12 cellular contexts compared by ENCODE assay signal in genomic region chr1:220770245-220770913, GRCh38. TPM values are rescaled to one million over a fixed set of nuclear protein-coding genes. Genes with fewer than 3 reads are reported as not detected.
DNase-seq lines count a peak whose midpoint lies in the region; ATAC-seq and TF ChIP-seq lines count a peak whose summit lies in the region.
"Had no signal": no experiment of that assay in that cellular context is flagged by ENCODE, and none has a peak within 500 bp of the region (broad histone marks: within the 10 kb centered on the region; RNA-seq: fewer than 3 reads in every experiment).

No MANE protein-coding gene starts in this region.

- no peak overlapping the region for H2AFZ ChIP-seq in SK-N-SH (ENCODE audit: low read depth)

- POLR2A ChIA-PET in activated B cell treated with CpG ODN at 0.5 μM for 24 hours (lab: Charles Lee) (interaction anchor here (0.6 to 2.8 kb wide), 8 partner anchors 10 to 789 kb away, joined by 3 to 18 read pairs (median 4); partner anchors contain the start of gene MTARC2), SK-N-SH (lab: Yijun Ruan, JAX) (no interaction called here)

- H3K27me3 Mint-ChIP-seq in activated B cell treated with CpG ODN at 0.5 μM for 24 hours: no peaks in the 10 kb centered on the region

- TF ChIP-seq CTCF in activated B cell treated with CpG ODN at 0.5 μM for 24 hours (IDR thresholded peaks at IDR 0.05) (no peak), SK-N-SH (IDR thresholded peaks at IDR 0.05) (no peak)

- H3K4me2 ChIP-seq in SK-N-SH: no peak overlapping the region

- no peaks in the 10 kb centered on the region for H3K9me3 ChIP-seq in SK-N-SH

- no peak overlapping the region for H3K27ac ChIP-seq in SK-N-SH (ENCODE audit: low read depth in 2 of 2, low read length in 1 of 2)

- TF ChIP-seq RAD21 in SK-N-SH (IDR thresholded peaks at IDR 0.05; ENCODE audit: low read length): no peak

- no peaks in the 10 kb centered on the region for H3K27me3 ChIP-seq in SK-N-SH (ENCODE audit: insufficient read depth)

- H3K4me3 Mint-ChIP-seq in activated B cell treated with CpG ODN at 0.5 μM for 24 hours: peak overlapping the region; percentile 82
- H3K4me3 Mint-ChIP-seq: activated CD4-positive, alpha-beta T cell treated with anti-CD3 and anti-CD28 coated beads for 36 hours had no signal

- H3K4me1 ChIP-seq in SK-N-SH (ENCODE audit: control insufficient read depth in 1 of 2, insufficient read depth in 2 of 2, low read depth in 1 of 2, low read length in 1 of 2): no peaks in the 10 kb centered on the region

- WGBS in SK-N-SH (ENCODE audit: low lambda C conversion rate): 95% methylated on average over 11 of the region's 15 CpGs

- no peaks in the 10 kb centered on the region for H3K36me3 Mint-ChIP-seq in activated B cell treated with CpG ODN at 0.5 μM for 24 hours (ENCODE audit: low read depth)
- no peaks in the 10 kb centered on the region for H3K36me3 Mint-ChIP-seq in activated naive CD4-positive, alpha-beta T cell treated with anti-CD3 and anti-CD28 coated beads, Interleukin-2, amount 50 U/mL, for 72 hours

- ATAC-seq in GM19468 (IDR thresholded peaks at IDR 0.05; ENCODE audit: extremely low read depth, unreplicated experiment) (peak; percentile 47), HG03045 (IDR thresholded peaks at IDR 0.05; ENCODE audit: unreplicated experiment) (peak; percentile 69), activated B cell treated with CpG ODN at 0.5 μM for 24 hours (ENCODE audit: low read depth) (peak; percentile 88)
- ATAC-seq in activated naive CD4-positive, alpha-beta T cell treated with anti-CD3 and anti-CD28 coated beads, Interleukin-2, amount 50 U/mL, for 72 hours: no peak
- ATAC-seq: activated CD4-positive, alpha-beta T cell treated with anti-CD3 and anti-CD28 coated beads for 36 hours had no signal

- no peak for DNase-seq in activated B cell treated with CpG ODN at 0.5 μM for 24 hours
- DNase-seq in activated naive CD4-positive, alpha-beta T cell treated with anti-CD3 and anti-CD28 coated beads, Interleukin-2, amount 50 U/mL, for 72 hours (ENCODE audit: low spot score in 2 of 2): no peak
- no peak for DNase-seq in Kasumi-1 (lab: John Stamatoyannopoulos, UW)
- no peak for DNase-seq in NCI-H2081 (lab: John Stamatoyannopoulos, UW)
- DNase-seq in SK-N-SH: no peak
- DNase-seq: activated CD4-positive, alpha-beta T cell treated with anti-CD3 and anti-CD28 coated beads for 36 hours; hippocampal formation; NCI-H2171 had no signal

- CTCF ChIA-PET in activated B cell treated with CpG ODN at 0.5 μM for 24 hours (lab: Charles Lee) (interaction anchor here (1.6 kb wide), 1 partner anchor 37 kb away, joined by 5 read pairs; no protein-coding TSS in a partner anchor), SK-N-SH (lab: Yijun Ruan, JAX) (interaction anchor here (1.4 kb wide), 1 partner anchor 37 kb away, joined by 4 read pairs; no protein-coding TSS in a partner anchor)

- H3K27ac Mint-ChIP-seq in activated B cell treated with CpG ODN at 0.5 μM for 24 hours: peak overlapping the region; percentile 96
- no peak overlapping the region for H3K27ac Mint-ChIP-seq in activated naive CD4-positive, alpha-beta T cell treated with anti-CD3 and anti-CD28 coated beads, Interleukin-2, amount 50 U/mL, for 72 hours
- H3K27ac Mint-ChIP-seq: activated CD4-positive, alpha-beta T cell treated with anti-CD3 and anti-CD28 coated beads for 36 hours had no signal

- no peak for TF ChIP-seq EP300 in SK-N-SH (IDR thresholded peaks at IDR 0.05; ENCODE audit: borderline replicate concordance in 1 of 2, low read depth in 1 of 2, low read length in 1 of 2)

- H3K9me3 Mint-ChIP-seq in activated B cell treated with CpG ODN at 0.5 μM for 24 hours: no peaks in the 10 kb centered on the region
- no peaks in the 10 kb centered on the region for H3K9me3 Mint-ChIP-seq in activated naive CD4-positive, alpha-beta T cell treated with anti-CD3 and anti-CD28 coated beads, Interleukin-2, amount 50 U/mL, for 72 hours

- no peak overlapping the region for H3K9ac ChIP-seq in SK-N-SH

- H3K9me2 ChIP-seq in SK-N-SH: no peaks in the 10 kb centered on the region

- H3F3A ChIP-seq in SK-N-SH (replicated peaks; ENCODE audit: insufficient read depth): no peaks in the 10 kb centered on the region

- peaks cover 48% of the 10 kb centered on the region for H3K4me1 Mint-ChIP-seq in activated B cell treated with CpG ODN at 0.5 μM for 24 hours
- H3K4me1 Mint-ChIP-seq: activated CD4-positive, alpha-beta T cell treated with anti-CD3 and anti-CD28 coated beads for 36 hours had no signal

- H3K79me2 ChIP-seq in SK-N-SH (ENCODE audit: insufficient read depth): no peaks in the 10 kb centered on the region

- TF ChIP-seq POLR2A in GM15510 (IDR thresholded peaks at IDR 0.05; ENCODE audit: borderline replicate concordance, extremely low read depth, insufficient read length): peak; percentile 13

- no peak overlapping the region for H3K4me3 ChIP-seq in SK-N-SH (ENCODE audit: low read depth in 2 of 2, low read length in 1 of 2)
- H3K4me3 ChIP-seq: skin epidermis had no signal

- H4K20me1 ChIP-seq in SK-N-SH (ENCODE audit: insufficient read depth): no peaks in the 10 kb centered on the region

- H3K36me3 ChIP-seq in SK-N-SH (replicated peaks in 1 of 2; ENCODE audit: control insufficient read depth in 1 of 2, insufficient read depth in 2 of 2, low read length in 1 of 2): peaks cover 0 to 14% of the 10 kb centered on the region in 2 experiments

- intact Hi-C loops in activated B cell treated with CpG ODN at 0.5 μM for 24 hours (cut with micrococcal nuclease): loop anchor here (1.0 to 5.0 kb wide), 5 partner anchors 22 to 550 kb away; partner anchors contain the start of genes MARK1, MTARC2 and RAB3GAP2

TF ChIP-seq in SK-N-SH, 30 proteins besides CTCF, POLR2A, EP300 and RAD21:
- TF ChIP-seq PBX3 (IDR thresholded peaks at IDR 0.05) (no peak), FOXJ3 (CRISPR knock-in tag; IDR thresholded peaks at IDR 0.05) (no peak), ZBTB33 (IDR thresholded peaks at IDR 0.05; ENCODE audit: borderline replicate concordance, low read depth) (no peak), TCF12 (IDR thresholded peaks at IDR 0.05) (no peak), TEAD4 (IDR thresholded peaks at IDR 0.05; ENCODE audit: borderline replicate concordance, insufficient read depth) (no peak), GATA2 (CRISPR knock-in tag; IDR thresholded peaks at IDR 0.05) (no peak), USF1 (IDR thresholded peaks at IDR 0.05; ENCODE audit: borderline replicate concordance, low read depth) (no peak)
TF ChIP-seq in SK-N-SH: peak in this region for 0.

RNA-seq across cellular contexts. Expression of gene MTARC1, which starts 16.3 kb away (rescaled TPM):
- total RNA-seq in activated B cell treated with CpG ODN at 0.5 μM for 24 hours: 0.37 and 2.2 TPM in 2 replicates
- total RNA-seq in activated naive CD4-positive, alpha-beta T cell treated with anti-CD3 and anti-CD28 coated beads, Interleukin-2, amount 50 U/mL, for 72 hours: not detected
- polyA plus RNA-seq in SK-N-SH (2012; rRNA removed): 5.4 and 6.1 TPM in 2 replicates
- 6.3 and 9.4 TPM in 2 replicates for polyA plus RNA-seq in SK-N-SH (2012; cell fraction: cytosol; rRNA removed)
- polyA plus RNA-seq in SK-N-SH (2012; cell fraction: nucleus; rRNA removed): 2.6 and 4.3 TPM in 2 replicates
- total RNA-seq: activated CD4-positive, alpha-beta T cell treated with anti-CD3 and anti-CD28 coated beads for 36 hours had no signal

RNA-seq across cellular contexts. Expression of gene MTARC2, which starts 22.3 kb away (rescaled TPM):
- 8.9 and 9.2 TPM in 2 replicates for total RNA-seq in activated B cell treated with CpG ODN at 0.5 μM for 24 hours
- not detected for total RNA-seq in activated naive CD4-positive, alpha-beta T cell treated with anti-CD3 and anti-CD28 coated beads, Interleukin-2, amount 50 U/mL, for 72 hours
- polyA plus RNA-seq in SK-N-SH (2012; rRNA removed): 6.0 and 6.1 TPM in 2 replicates
- 4.2 and 4.4 TPM in 2 replicates for polyA plus RNA-seq in SK-N-SH (2012; cell fraction: cytosol; rRNA removed)
- polyA plus RNA-seq in SK-N-SH (2012; cell fraction: nucleus; rRNA removed): 19.4 and 19.6 TPM in 2 replicates
- total RNA-seq: activated CD4-positive, alpha-beta T cell treated with anti-CD3 and anti-CD28 coated beads for 36 hours had no signal

Comparison
In these comparisons a context has a peak if more than half of its experiments do, and no peak if none do; other contexts are left out.
1. ATAC-seq: peak in GM19468 (single experiment), HG03045 (single experiment) and activated B cell treated with CpG ODN at 0.5 μM for 24 hours (single experiment); none in activated naive CD4-positive, alpha-beta T cell treated with anti-CD3 and anti-CD28 coated beads, Interleukin-2, amount 50 U/mL, for 72 hours (0 of 2).